Comparison of ENCODE assay signal across 23 cellular contexts in the genomic region with DNA sequence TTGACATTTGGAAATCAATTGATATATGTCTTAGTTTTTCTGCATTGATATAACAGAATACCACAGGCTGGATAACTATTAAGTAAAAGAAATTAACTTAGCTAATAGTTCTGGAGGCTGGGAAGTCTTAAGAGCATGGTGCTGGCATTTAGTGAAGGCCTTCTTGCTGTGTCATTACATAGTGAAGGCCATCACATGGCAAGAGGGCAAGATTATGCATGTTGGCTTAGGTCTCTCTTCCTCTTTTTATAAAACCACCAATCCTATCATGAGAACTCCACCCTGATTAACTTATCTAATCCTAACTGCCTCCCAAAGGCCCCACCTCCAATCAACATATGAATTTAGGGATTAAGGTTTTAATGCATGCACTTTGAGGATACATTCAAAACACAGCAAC.
"Had no signal": no experiment of that assay in that cellular context is flagged by ENCODE, and none has a peak within 500 bp of the region (broad histone marks: within the 10 kb centered on the region; RNA-seq: fewer than 3 reads in every experiment).

No MANE protein-coding gene starts in this region.

- ATAC-seq: activated CD4-positive, CD25-positive, alpha-beta regulatory T cell treated with anti-CD3 and anti-CD28 coated beads, Interleukin-2, amount 50 U/mL, for 24 hours; activated CD8-positive, alpha-beta memory T cell treated with anti-CD3 and anti-CD28 coated beads, Interleukin-2, amount 10 ng/mL, durations not matched to agents 7 days and 5 days; activated CD8-positive, alpha-beta T cell treated with anti-CD3 and anti-CD28 coated beads for 36 hours; activated naive CD8-positive, alpha-beta T cell treated with anti-CD3 and anti-CD28 coated beads, Interleukin-2, amount 50 U/mL, for 24 hours; lower lobe of right lung; naive thymus-derived CD4-positive, alpha-beta T cell; sciatic nerve; stimulated activated naive B cell treated with anti-CD40 and anti-IgM and Interleukin-4, amounts not matched to agents 10 μg/mL and 1 μg/mL and 100 μg/mL, for 72 hours had no signal

- H3K27ac Mint-ChIP-seq: activated CD4-positive, alpha-beta T cell treated with anti-CD3 and anti-CD28 coated beads, Interleukin-2, amount 10 ng/mL, durations not matched to agents 24 days and 14 days; activated CD8-positive, alpha-beta memory T cell treated with anti-CD3 and anti-CD28 coated beads, Interleukin-2, amount 10 ng/mL, durations not matched to agents 7 days and 5 days; activated CD8-positive, alpha-beta T cell treated with anti-CD3 and anti-CD28 coated beads for 36 hours; activated naive CD8-positive, alpha-beta T cell treated with anti-CD3 and anti-CD28 coated beads, Interleukin-2, amount 50 U/mL, for 24 hours; activated T-helper 1 cell treated with anti-CD3 and anti-CD28 coated beads, Interleukin-12 subunit alpha, Interleukin-12 subunit beta, Interleukin-2, Interleukin-4 antibody, amounts not matched to agents 30 ng/mL and 10 ng/mL and 1 ng/mL, durations not matched to agents 14 hours and 24 hours and 36 hours; naive thymus-derived CD4-positive, alpha-beta T cell; stimulated activated naive B cell treated with anti-CD40 and anti-IgM and Interleukin-4, amounts not matched to agents 10 μg/mL and 1 μg/mL and 100 μg/mL, for 72 hours had no signal

- DNase-seq: activated CD4-positive, alpha-beta T cell treated with anti-CD3 and anti-CD28 coated beads, Interleukin-2, amount 10 ng/mL, durations not matched to agents 24 days and 14 days; activated CD8-positive, alpha-beta memory T cell treated with anti-CD3 and anti-CD28 coated beads, Interleukin-2, amount 10 ng/mL, durations not matched to agents 7 days and 5 days; activated CD8-positive, alpha-beta T cell treated with anti-CD3 and anti-CD28 coated beads for 36 hours; activated gamma-delta T cell; activated naive CD4-positive, alpha-beta T cell treated with anti-CD3 and anti-CD28 coated beads, Interleukin-2, amount 50 U/mL, for 16 hours; activated naive CD8-positive, alpha-beta T cell treated with anti-CD3 and anti-CD28 coated beads, Interleukin-2, amount 50 U/mL, for 24 hours; effector CD4-positive, alpha-beta T cell; erythroblast; foreskin fibroblast; kidney; lower lobe of right lung; naive thymus-derived CD4-positive, alpha-beta T cell; posterior cingulate gyrus; stimulated activated CD4-positive, alpha-beta T cell treated with anti-CD3 and anti-CD28 coated beads, Interleukin-15, amount 100 ng/mL, for 24 hours; stimulated activated CD8-positive, alpha-beta memory T cell treated with anti-CD3 and anti-CD28 coated beads, Interleukin-4, amount 100 ng/mL, for 48 hours; stimulated activated naive B cell treated with anti-CD40 and anti-IgM and Interleukin-4, amounts not matched to agents 10 μg/mL and 1 μg/mL and 100 μg/mL, for 72 hours; testis; trophoblast cell; uterus had no signal

- H3K27me3 Mint-ChIP-seq: activated CD4-positive, alpha-beta T cell treated with anti-CD3 and anti-CD28 coated beads, Interleukin-2, amount 10 ng/mL, durations not matched to agents 24 days and 14 days; activated CD8-positive, alpha-beta memory T cell treated with anti-CD3 and anti-CD28 coated beads, Interleukin-2, amount 10 ng/mL, durations not matched to agents 7 days and 5 days; activated CD8-positive, alpha-beta T cell treated with anti-CD3 and anti-CD28 coated beads for 36 hours; activated naive CD8-positive, alpha-beta T cell treated with anti-CD3 and anti-CD28 coated beads, Interleukin-2, amount 50 U/mL, for 24 hours; stimulated activated naive B cell treated with anti-CD40 and anti-IgM and Interleukin-4, amounts not matched to agents 10 μg/mL and 1 μg/mL and 100 μg/mL, for 72 hours had no signal

- H3K4me1 Mint-ChIP-seq: activated CD4-positive, alpha-beta T cell treated with anti-CD3 and anti-CD28 coated beads, Interleukin-2, amount 10 ng/mL, durations not matched to agents 24 days and 14 days; activated CD8-positive, alpha-beta memory T cell treated with anti-CD3 and anti-CD28 coated beads, Interleukin-2, amount 10 ng/mL, durations not matched to agents 7 days and 5 days; activated naive CD8-positive, alpha-beta T cell treated with anti-CD3 and anti-CD28 coated beads, Interleukin-2, amount 50 U/mL, for 24 hours; naive thymus-derived CD4-positive, alpha-beta T cell; neural crest cell had no signal

- H3K4me3 Mint-ChIP-seq: activated CD4-positive, alpha-beta T cell treated with anti-CD3 and anti-CD28 coated beads, Interleukin-2, amount 10 ng/mL, durations not matched to agents 24 days and 14 days; activated CD8-positive, alpha-beta memory T cell treated with anti-CD3 and anti-CD28 coated beads, Interleukin-2, amount 10 ng/mL, durations not matched to agents 7 days and 5 days; activated CD8-positive, alpha-beta T cell treated with anti-CD3 and anti-CD28 coated beads for 36 hours; activated naive CD8-positive, alpha-beta T cell treated with anti-CD3 and anti-CD28 coated beads, Interleukin-2, amount 50 U/mL, for 24 hours; activated T-helper 1 cell treated with anti-CD3 and anti-CD28 coated beads, Interleukin-12 subunit alpha, Interleukin-12 subunit beta, Interleukin-2, Interleukin-4 antibody, amounts not matched to agents 30 ng/mL and 10 ng/mL and 1 ng/mL, durations not matched to agents 14 hours and 24 hours and 36 hours; naive thymus-derived CD4-positive, alpha-beta T cell; neural crest cell; stimulated activated naive B cell treated with anti-CD40 and anti-IgM and Interleukin-4, amounts not matched to agents 10 μg/mL and 1 μg/mL and 100 μg/mL, for 72 hours had no signal

- H3K36me3 Mint-ChIP-seq: activated CD8-positive, alpha-beta memory T cell treated with anti-CD3 and anti-CD28 coated beads, Interleukin-2, amount 10 ng/mL, durations not matched to agents 7 days and 5 days; naive thymus-derived CD4-positive, alpha-beta T cell had no signal

- H3K9me3 Mint-ChIP-seq: activated CD4-positive, alpha-beta T cell treated with anti-CD3 and anti-CD28 coated beads, Interleukin-2, amount 10 ng/mL, durations not matched to agents 24 days and 14 days; activated naive CD8-positive, alpha-beta T cell treated with anti-CD3 and anti-CD28 coated beads, Interleukin-2, amount 50 U/mL, for 24 hours; activated T-helper 1 cell treated with anti-CD3 and anti-CD28 coated beads, Interleukin-12 subunit alpha, Interleukin-12 subunit beta, Interleukin-2, Interleukin-4 antibody, amounts not matched to agents 30 ng/mL and 10 ng/mL and 1 ng/mL, durations not matched to agents 14 hours and 24 hours and 36 hours had no signal
